ENCODE assay signal across 23 cellular contexts in genomic region chr2:196331816-196332215, GRCh38.
DNase-seq lines count a peak whose midpoint lies in the region; ATAC-seq, FAIRE-seq and TF ChIP-seq lines count a peak whose summit lies in the region.
"Had no signal": no experiment of that assay in that cellular context is flagged by ENCODE, and none has a peak within 500 bp of the region (broad histone marks: within the 10 kb centered on the region; RNA-seq: fewer than 3 reads in every experiment).

No MANE protein-coding gene starts in this region.

- intact Hi-C loops in left ventricle myocardium inferior (cut with micrococcal nuclease), result no loop called here
- intact Hi-C loops in Right ventricle myocardium inferior (cut with DNase I), result no loop called here
- intact Hi-C loops in transverse colon (cut with DNase I; ENCODE audit: low total_unique reads), result no loop called here

- no peak overlapping the region for H3K4me3 ChIP-seq in left ventricle myocardium inferior
- H3K4me3 ChIP-seq in astrocyte (ENCODE audit: insufficient read depth, low read depth, low read length), result no peak overlapping the region
- H3K4me3 ChIP-seq in foreskin fibroblast (ENCODE audit: low read depth in 1 of 2, low read length in 2 of 2), result no peak overlapping the region
- H3K4me3 ChIP-seq in transverse colon, result no peak overlapping the region
- H3K4me3 ChIP-seq: adrenal gland, lower lobe of right lung, ovary, thyroid gland had no signal

- no peaks in the 10 kb centered on the region for H3K36me3 ChIP-seq in left ventricle myocardium inferior
- no peaks in the 10 kb centered on the region for H3K36me3 ChIP-seq in astrocyte (ENCODE audit: insufficient read depth, low read length)
- H3K36me3 ChIP-seq in transverse colon, result no peaks in the 10 kb centered on the region
- H3K36me3 ChIP-seq: adrenal gland, lower lobe of right lung, ovary, thyroid gland had no signal

- TF ChIP-seq CTCF in left ventricle myocardium inferior (IDR thresholded peaks at IDR 0.05; ENCODE audit: borderline replicate concordance) (no peak), astrocyte (IDR thresholded peaks at IDR 0.05; ENCODE audit: insufficient read depth, low read depth, low read length) (no peak), foreskin fibroblast (IDR thresholded peaks at IDR 0.05; ENCODE audit: low read depth, low read length) (no peak), transverse colon (IDR thresholded peaks at IDR 0.05) (no peak)

- peak; percentile 68 for FAIRE-seq in astrocyte (lab: Jason Lieb, UNC)

- H3K27ac ChIP-seq in left ventricle myocardium inferior (replicated peaks) (peak overlapping the region; percentile 66), astrocyte (ENCODE audit: low read depth, low read length) (no peak overlapping the region), transverse colon (peak overlapping the region in 3 of 4 donors; percentile 23 to 63 (median 36)), substantia nigra (ENCODE audit: low read depth, low read length, poor library complexity, severe bottlenecking) (no peak overlapping the region)
- H3K27ac ChIP-seq: adrenal gland, ovary had no signal

- H3K9me3 ChIP-seq in left ventricle myocardium inferior (replicated peaks) (no peaks in the 10 kb centered on the region), astrocyte (ENCODE audit: insufficient read depth, low read depth, low read length) (no peaks in the 10 kb centered on the region), transverse colon (no peaks in the 10 kb centered on the region)
- H3K9me3 ChIP-seq: adrenal gland, lower lobe of right lung, ovary, thyroid gland had no signal

- WGBS in transverse colon (ENCODE audit: low coverage in 1 of 2), 2 donors, result 42 to 49% methylated on average over 4 of the region's 4 CpGs

- peaks cover 42% of the 10 kb centered on the region for H3K4me1 Mint-ChIP-seq in astrocyte (ENCODE audit: low read depth, unreplicated experiment)

- in situ Hi-C loops in transverse colon (cut with MboI; ENCODE audit: low pct_ligation_motif_present in 1 of 4, low pct_unique_long_range_greater_than_20kb in 1 of 4, low sequenced_read_pairs in 3 of 4), result no loop called here

- H3K79me2 ChIP-seq in astrocyte (ENCODE audit: insufficient read depth, low read length), result no peaks in the 10 kb centered on the region

- no peak overlapping the region for H3K9ac ChIP-seq in astrocyte (ENCODE audit: low read length)

- H3K36me3 Mint-ChIP-seq in astrocyte (ENCODE audit: low read depth, unreplicated experiment), result no peaks in the 10 kb centered on the region

- no peaks in the 10 kb centered on the region for H3K9me3 Mint-ChIP-seq in astrocyte (ENCODE audit: unreplicated experiment)
- H3K9me3 Mint-ChIP-seq: CD4-positive, alpha-beta T cell had no signal

- no peak overlapping the region for H3K27ac Mint-ChIP-seq in astrocyte (ENCODE audit: unreplicated experiment)
- H3K27ac Mint-ChIP-seq: CD4-positive, alpha-beta T cell had no signal

- no peak for TF ChIP-seq POLR2A in transverse colon (IDR thresholded peaks at IDR 0.05)

- H3K4me3 Mint-ChIP-seq in astrocyte (ENCODE audit: unreplicated experiment), result no peak overlapping the region
- H3K4me3 Mint-ChIP-seq: CD4-positive, alpha-beta T cell had no signal

- no peak for ATAC-seq in Right ventricle myocardium inferior
- ATAC-seq in HG03571 (IDR thresholded peaks at IDR 0.05; ENCODE audit: unreplicated experiment), result no peak

- H3K27me3 Mint-ChIP-seq in astrocyte (ENCODE audit: low read depth, unreplicated experiment), result no peaks in the 10 kb centered on the region
- H3K27me3 Mint-ChIP-seq: CD4-positive, alpha-beta T cell had no signal

- no peak overlapping the region for H3K4me2 ChIP-seq in astrocyte (ENCODE audit: low read length)

- H3K27me3 ChIP-seq in left ventricle myocardium inferior (ENCODE audit: low read depth) (no peaks in the 10 kb centered on the region), astrocyte (ENCODE audit: insufficient read depth, low read length) (no peaks in the 10 kb centered on the region), transverse colon (no peaks in the 10 kb centered on the region)
- H3K27me3 ChIP-seq: adrenal gland, ovary, thyroid gland had no signal

- DNase-seq in left ventricle myocardium inferior, result no peak
- DNase-seq in Right ventricle myocardium inferior (ENCODE audit: missing footprints), result no peak
- DNase-seq in astrocyte (ENCODE audit: low read depth), result no peak
- peak; percentile 14 to 32 for DNase-seq in foreskin fibroblast
- DNase-seq in transverse colon, result no peak
- no peak for DNase-seq in substantia nigra (lab: John Stamatoyannopoulos, UW)
- no peak for DNase-seq in activated naive CD4-positive, alpha-beta T cell treated with anti-CD3 and anti-CD28 coated beads, Interleukin-2, amount 50 U/mL, for 16 hours
- DNase-seq: activated CD4-positive, alpha-beta T cell treated with anti-CD3 and anti-CD28 coated beads, Interleukin-2, amount 50 U/mL, for 1 hour; activated CD8-positive, alpha-beta memory T cell treated with anti-CD3 and anti-CD28 coated beads, Interleukin-2, amount 50 U/mL, for 48 hours; activated effector memory CD4-positive, alpha-beta T cell treated with Interleukin-2 at 50 U/mL for 16 hours; caudate nucleus; CD4-positive, alpha-beta T cell; GF-D8; head of caudate nucleus; KG1; lower lobe of right lung; NCI-H187; NCI-H82; ovary; T-helper 1 cell; thyroid gland had no signal

- H3K4me1 ChIP-seq in left ventricle myocardium inferior, result peaks cover 88% of the 10 kb centered on the region
- peaks cover 35% of the 10 kb centered on the region for H3K4me1 ChIP-seq in astrocyte (ENCODE audit: insufficient read depth, low read length)
- H3K4me1 ChIP-seq in transverse colon, result peaks cover 0 to 5% (median 2%) of the 10 kb centered on the region in 4 donors
- H3K4me1 ChIP-seq: thyroid gland had no signal

- H4K20me1 ChIP-seq in astrocyte (ENCODE audit: insufficient read depth, low read length), result no peaks in the 10 kb centered on the region

- no peak for TF ChIP-seq EP300 in transverse colon (IDR thresholded peaks at IDR 0.05; ENCODE audit: low read depth)

- H2AFZ ChIP-seq in astrocyte (ENCODE audit: low read depth, low read length), result no peak overlapping the region

Comparison
In these comparisons a context has a peak if more than half of its experiments do, and no peak if none do; other contexts are left out.
1. DNase-seq: peak in foreskin fibroblast (2 of 2); none in left ventricle myocardium inferior (single experiment), Right ventricle myocardium inferior (single experiment), astrocyte (single experiment), transverse colon (single experiment), substantia nigra (0 of 49) and activated naive CD4-positive, alpha-beta T cell treated with anti-CD3 and anti-CD28 coated beads, Interleukin-2, amount 50 U/mL, for 16 hours (single experiment).
2. H3K27ac ChIP-seq: peak in left ventricle myocardium inferior (single experiment) and transverse colon (3 of 4); none in astrocyte (single experiment) and substantia nigra (single experiment).